8 cellular contexts compared by ENCODE assay signal in genomic region chr20:47392015-47392720, GRCh38. TPM values are rescaled to one million over a fixed set of nuclear protein-coding genes. Genes with fewer than 3 reads are reported as not detected.
DNase-seq lines count a peak whose midpoint lies in the region; ATAC-seq and TF ChIP-seq lines count a peak whose summit lies in the region.

No MANE protein-coding gene starts in this region.

- WGBS in esophagus, 2 donors: 54 to 67% methylated on average over 7 of the region's 7 CpGs

- H3K4me3 ChIP-seq in AG09309 (ENCODE audit: control insufficient read depth, low read depth, low read length) (no peak overlapping the region; the same call in 1 of the 2 replicates), esophagus (ENCODE audit: low read depth in 1 of 2, low read length in 2 of 2) (no peak overlapping the region)

- ATAC-seq in GM21723 (IDR thresholded peaks at IDR 0.05; ENCODE audit: unreplicated experiment): peak; percentile 45
- ATAC-seq in HG03039 (IDR thresholded peaks at IDR 0.05; ENCODE audit: unreplicated experiment): no peak
- no peak for ATAC-seq in GM18907 (IDR thresholded peaks at IDR 0.05; ENCODE audit: unreplicated experiment)

- no peaks in the 10 kb centered on the region for H3K27me3 ChIP-seq in esophagus (ENCODE audit: control insufficient read depth in 1 of 2, insufficient read depth in 2 of 2, low read length in 2 of 2)

- DNase-seq in AG09309 (ENCODE audit: low read depth): peak; percentile 89
- DNase-seq in RWPE1 (ENCODE audit: low spot score): peak; percentile 95
- peak; percentile 81 for DNase-seq in pulmonary artery endothelial cell (ENCODE audit: low read depth, low spot score)
- no peak for DNase-seq in stimulated activated CD4-positive, alpha-beta T cell treated with anti-CD3 and anti-CD28 coated beads, Interleukin-2, amount 100 ng/mL, for 48 hours

- H3K36me3 ChIP-seq in esophagus (ENCODE audit: control insufficient read depth in 2 of 2, insufficient read depth in 2 of 2, low read length in 1 of 2): no peaks in the 10 kb centered on the region

- peak overlapping the region; percentile 87 for H3K27ac ChIP-seq in RWPE1
- peak overlapping the region; percentile 83 to 96 for H3K27ac ChIP-seq in esophagus (ENCODE audit: low read depth in 2 of 2, low read length in 1 of 2)

- H3K4me1 ChIP-seq in esophagus (ENCODE audit: control insufficient read depth in 2 of 2, insufficient read depth in 2 of 2, low read length in 1 of 2): peaks cover 0 to 3% of the 10 kb centered on the region in 2 donors

- POLR2A ChIA-PET in RWPE1 (lab: Yijun Ruan, JAX; ENCODE audit: low non-redundant PET): interaction anchor here (0.5 to 1.5 kb wide), 6 partner anchors 10 to 109 kb away, joined by 3 to 15 read pairs (median 4); partner anchors contain the start of gene NCOA3

- CTCF ChIA-PET in RWPE1 (lab: Yijun Ruan, JAX): interaction anchor here (0.6 to 2.2 kb wide), 5 partner anchors 8 to 283 kb away, joined by 4 to 9 read pairs (median 5); no protein-coding TSS in a partner anchor

- TF ChIP-seq CTCF in AG09309 (IDR thresholded peaks at IDR 0.05; ENCODE audit: control insufficient read depth, insufficient read depth, low read depth, low read length, missing control alignments) (no peak), RWPE1 (conservative IDR thresholded peaks at IDR 0.05; ENCODE audit: low read depth) (no peak)

- H3K9me3 ChIP-seq in esophagus (ENCODE audit: control insufficient read depth in 2 of 2, insufficient read depth in 1 of 2, low read depth in 1 of 2, low read length in 1 of 2): no peaks in the 10 kb centered on the region

RNA-seq across cellular contexts. Expression of gene ZMYND8, which starts 35.7 kb away (rescaled TPM):
- 10 to 100 TPM in 1 of 2 donors, 1 to 10 TPM in 1; 8.8 to 18.7 TPM for polyA plus RNA-seq in esophagus
- total RNA-seq in pulmonary artery endothelial cell: 19.9 and 21.6 TPM in 2 replicates

Comparison
In these comparisons a context has a peak if more than half of its experiments do, and no peak if none do; other contexts are left out.
1. DNase-seq: peak in AG09309 (single experiment), RWPE1 (single experiment) and pulmonary artery endothelial cell (single experiment); none in stimulated activated CD4-positive, alpha-beta T cell treated with anti-CD3 and anti-CD28 coated beads, Interleukin-2, amount 100 ng/mL, for 48 hours (0 of 2).